In genomic region chr2:55617160-55618024, GRCh38 we compare ENCODE assay signal across 8 cellular contexts. TPM values are rescaled to one million over a fixed set of nuclear protein-coding genes. Genes with fewer than 3 reads are reported as not detected.
DNase-seq lines count a peak whose midpoint lies in the region; ATAC-seq, FAIRE-seq and TF ChIP-seq lines count a peak whose summit lies in the region.

PPP4R3B (minus strand) TSS chr2:55617622; CDS start chr2:55617285, 337 bp downstream.

- H3K4me1 ChIP-seq in Karpas-422 (ENCODE audit: low read length) (peaks cover 26% of the 10 kb centered on the region), fibroblast of lung (ENCODE audit: control insufficient read depth, extremely low read depth, insufficient read depth, low read length) (no peaks in the 10 kb centered on the region)
- H3K4me1 ChIP-seq in naive thymus-derived CD4-positive, alpha-beta T cell (ENCODE audit: control insufficient read depth in 2 of 2, insufficient read depth in 2 of 2, low read length in 2 of 2), result peaks cover 33 to 46% of the 10 kb centered on the region in 2 donors

- H2AFZ ChIP-seq in Karpas-422 (ENCODE audit: low read length) (0 out of 2 replicates have a peak within 1 kb of the TSS, but pooled peaks have one; percentile 6), fibroblast of lung (ENCODE audit: low read length) (peak within 1 kb of the TSS; percentile 75)

- H3K27me3 ChIP-seq in Karpas-422 (ENCODE audit: low read length) (no peaks in the 10 kb centered on the region), fibroblast of lung (ENCODE audit: control insufficient read depth, insufficient read depth, low read length) (no peaks in the 10 kb centered on the region)
- no peaks in the 10 kb centered on the region for H3K27me3 ChIP-seq in naive thymus-derived CD4-positive, alpha-beta T cell (ENCODE audit: control insufficient read depth in 2 of 2, insufficient read depth in 2 of 2, low read length in 2 of 2)

- H3K9me2 ChIP-seq in Karpas-422 (replicated peaks; ENCODE audit: insufficient read depth, low read length), result no peaks in the 10 kb centered on the region

- peak within 1 kb of the TSS; percentile 82 for H3K27ac ChIP-seq in Karpas-422 (ENCODE audit: low read length)
- peak within 1 kb of the TSS; percentile 99 for H3K27ac ChIP-seq in fibroblast of lung (ENCODE audit: insufficient read depth, low read length)
- peak within 1 kb of the TSS; percentile 99 for H3K27ac ChIP-seq in naive thymus-derived CD4-positive, alpha-beta T cell (ENCODE audit: low read depth, low read length)

- H3K27ac Mint-ChIP-seq in naive thymus-derived CD4-positive, alpha-beta T cell, result no peak within 1 kb of the TSS
- H3K27ac Mint-ChIP-seq in stimulated activated naive B cell treated with anti-CD40 and anti-IgM and Interleukin-4, amounts not matched to agents 10 μg/mL and 1 μg/mL and 100 μg/mL, for 72 hours, result no peak within 1 kb of the TSS

- H3K36me3 ChIP-seq in Karpas-422 (ENCODE audit: insufficient read depth, low read length) (peaks cover 33% of the 10 kb centered on the region), fibroblast of lung (ENCODE audit: control insufficient read depth, insufficient read depth, low read length) (no peaks in the 10 kb centered on the region)
- H3K36me3 ChIP-seq in naive thymus-derived CD4-positive, alpha-beta T cell (ENCODE audit: control insufficient read depth in 2 of 3, insufficient read depth in 3 of 3, low read length in 3 of 3), result peaks cover 0 to 32% (median 0%) of the 10 kb centered on the region in 3 experiments

- TF ChIP-seq CTCF in fibroblast of lung (conservative IDR thresholded peaks at IDR 0.05 in 1 of 2, IDR thresholded peaks at IDR 0.05 in 1 of 2; ENCODE audit: low read depth in 1 of 2, low read length in 2 of 2), result peak; percentile 36 to 43

- H3K4me2 ChIP-seq in Karpas-422 (ENCODE audit: low read depth, low read length, poor library complexity, severe bottlenecking) (peak within 1 kb of the TSS; percentile 88), fibroblast of lung (ENCODE audit: extremely low read depth, insufficient read depth, low read length) (peak within 1 kb of the TSS; percentile 89)

- CTCF ChIA-PET in naive thymus-derived CD4-positive, alpha-beta T cell (lab: Charles Lee), result interaction anchor here (1.0 to 1.3 kb wide), 2 partner anchors 13 to 97 kb away, joined by 3 to 4 read pairs; no protein-coding TSS in a partner anchor

- H3K36me3 Mint-ChIP-seq in naive thymus-derived CD4-positive, alpha-beta T cell, result peaks cover 2 to 36% (median 15%) of the 10 kb centered on the region in 5 donors
- peaks cover 15 to 17% of the 10 kb centered on the region in 2 donors for H3K36me3 Mint-ChIP-seq in stimulated activated naive B cell treated with anti-CD40 and anti-IgM and Interleukin-4, amounts not matched to agents 10 μg/mL and 1 μg/mL and 100 μg/mL, for 72 hours

- H3K79me2 ChIP-seq in Karpas-422 (ENCODE audit: low read length) (peaks cover 96% of the 10 kb centered on the region), fibroblast of lung (ENCODE audit: control insufficient read depth, insufficient read depth, low read length) (peaks cover 50% of the 10 kb centered on the region)

- peak; percentile 85 for ATAC-seq in GM21825 (IDR thresholded peaks at IDR 0.05; ENCODE audit: unreplicated experiment)
- peak; percentile 94 for ATAC-seq in naive thymus-derived CD4-positive, alpha-beta T cell
- peak; percentile 87 to 89 for ATAC-seq in stimulated activated naive B cell treated with anti-CD40 and anti-IgM and Interleukin-4, amounts not matched to agents 10 μg/mL and 1 μg/mL and 100 μg/mL, for 72 hours (replicated peaks)

- DNase-seq in Daoy (ENCODE audit: low read depth) (peak; percentile 100), Karpas-422 (peak; percentile 99), RCC 7860 (ENCODE audit: low spot score) (peak; percentile 99), activated T-helper 1 cell treated with Interleukin-2 at 50 U/mL for 16 hours (ENCODE audit: low read depth) (peak; percentile 98), fibroblast of lung (ENCODE audit: low read depth in 2 of 2) (peak; percentile 100)
- DNase-seq in naive thymus-derived CD4-positive, alpha-beta T cell, result peak; percentile 94 to 100 (median 99)
- DNase-seq in stimulated activated naive B cell treated with anti-CD40 and anti-IgM and Interleukin-4, amounts not matched to agents 10 μg/mL and 1 μg/mL and 100 μg/mL, for 72 hours, result peak; percentile 100

- H4K20me1 ChIP-seq in Karpas-422 (ENCODE audit: insufficient read depth, low read depth, low read length), result peaks cover 15% of the 10 kb centered on the region; the same call in 1 of the 2 replicates
- no peaks in the 10 kb centered on the region for H4K20me1 ChIP-seq in fibroblast of lung (ENCODE audit: control insufficient read depth, extremely low read depth, insufficient read depth, low read length)

- POLR2A ChIA-PET in naive thymus-derived CD4-positive, alpha-beta T cell (lab: Charles Lee), result interaction anchor here (0.6 to 4.1 kb wide), 27 partner anchors 8 to 1622 kb away, joined by 3 to 95 read pairs (median 4); partner anchors contain the start of genes ACYP2, CCDC88A, CFAP36 and EML6

- no peak within 1 kb of the TSS for H3K4me3 Mint-ChIP-seq in naive thymus-derived CD4-positive, alpha-beta T cell
- no peak within 1 kb of the TSS for H3K4me3 Mint-ChIP-seq in stimulated activated naive B cell treated with anti-CD40 and anti-IgM and Interleukin-4, amounts not matched to agents 10 μg/mL and 1 μg/mL and 100 μg/mL, for 72 hours

- H3K4me3 ChIP-seq in Karpas-422 (ENCODE audit: low read length) (peak within 1 kb of the TSS; percentile 84), fibroblast of lung (replicated peaks in 1 of 4; ENCODE audit: control extremely low read depth in 1 of 4, insufficient read depth in 1 of 4, low read depth in 3 of 4, low read length in 4 of 4) (peak within 1 kb of the TSS; percentile 94 to 100 (median 98))
- H3K4me3 ChIP-seq in naive thymus-derived CD4-positive, alpha-beta T cell (ENCODE audit: low read length), result peak within 1 kb of the TSS; percentile 83

- H3K9ac ChIP-seq in Karpas-422 (ENCODE audit: low read length) (peak within 1 kb of the TSS; percentile 99), fibroblast of lung (ENCODE audit: insufficient read depth, low read length) (peak within 1 kb of the TSS; percentile 99)

- H3K9me3 ChIP-seq in Karpas-422 (ENCODE audit: low read length), result no peaks in the 10 kb centered on the region
- no peaks in the 10 kb centered on the region for H3K9me3 ChIP-seq in fibroblast of lung (ENCODE audit: control insufficient read depth, insufficient read depth, low read depth, low read length)
- no peaks in the 10 kb centered on the region for H3K9me3 ChIP-seq in naive thymus-derived CD4-positive, alpha-beta T cell (ENCODE audit: control insufficient read depth in 2 of 3, low read length in 3 of 3)

- no peaks in the 10 kb centered on the region for H3K9me3 Mint-ChIP-seq in naive thymus-derived CD4-positive, alpha-beta T cell
- no peaks in the 10 kb centered on the region for H3K9me3 Mint-ChIP-seq in stimulated activated naive B cell treated with anti-CD40 and anti-IgM and Interleukin-4, amounts not matched to agents 10 μg/mL and 1 μg/mL and 100 μg/mL, for 72 hours

- H3K27me3 Mint-ChIP-seq in naive thymus-derived CD4-positive, alpha-beta T cell, result no peaks in the 10 kb centered on the region
- H3K27me3 Mint-ChIP-seq in stimulated activated naive B cell treated with anti-CD40 and anti-IgM and Interleukin-4, amounts not matched to agents 10 μg/mL and 1 μg/mL and 100 μg/mL, for 72 hours, result no peaks in the 10 kb centered on the region

- peaks cover 23 to 67% (median 30%) of the 10 kb centered on the region in 7 donors for H3K4me1 Mint-ChIP-seq in naive thymus-derived CD4-positive, alpha-beta T cell
- peaks cover 12 to 26% of the 10 kb centered on the region in 2 donors for H3K4me1 Mint-ChIP-seq in stimulated activated naive B cell treated with anti-CD40 and anti-IgM and Interleukin-4, amounts not matched to agents 10 μg/mL and 1 μg/mL and 100 μg/mL, for 72 hours

- intact Hi-C loops in naive thymus-derived CD4-positive, alpha-beta T cell (cut with micrococcal nuclease), result loop anchor here (1.0 to 10.0 kb wide), 23 partner anchors 8 to 1850 kb away; partner anchors contain the start of genes CCDC88A (in 2 of the 2), CFAP36 (in 2 of the 2), CLHC1 (in 2 of the 2) and ERLEC1 (in 2 of the 2)

- FAIRE-seq in RCC 7860 (lab: Jason Lieb, UNC), result peak; percentile 84

RNA-seq across cellular contexts. Expression of gene PPP4R3B, which starts in this region (rescaled TPM):
- total RNA-seq in Daoy (2014; rRNA removed; shearing (Covaris generic)), result 40.7 and 43.3 TPM in 2 replicates
- total RNA-seq in Karpas-422 (2014; rRNA removed; shearing (Covaris generic); ENCODE audit: low replicate concordance), result 41.6 and 65.7 TPM in 2 replicates
- total RNA-seq in fibroblast of lung, result 50.1 and 51.4 TPM in 2 replicates
- 24.5 and 27.5 TPM in 2 replicates for polyA plus RNA-seq in fibroblast of lung
- polyA plus RNA-seq in fibroblast of lung (2012), result 22.2 and 24.9 TPM in 2 replicates
- polyA minus RNA-seq in fibroblast of lung (ENCODE audit: low replicate concordance), result 2.8 and 4.6 TPM in 2 replicates
- 100 to 1,000 TPM in 2 of 5 experiments, 10 to 100 TPM in 3; 67.2 to 113 (median 88.0) TPM for total RNA-seq in naive thymus-derived CD4-positive, alpha-beta T cell
- polyA plus RNA-seq in naive thymus-derived CD4-positive, alpha-beta T cell, result 10 to 100 TPM; 65.9 to 75.7 TPM

Comparison
In these comparisons a context has a peak if more than half of its experiments do, and no peak if none do; other contexts are left out.
1. Peak in every context shown above with its lines: DNase-seq, ATAC-seq, H3K4me3 ChIP-seq and H3K27ac ChIP-seq.